Comparison of ENCODE assay signal across 1 cellular context in genomic region chr1:162384601-162385279, GRCh38.
TF ChIP-seq lines count a peak whose summit lies in the region.

No MANE protein-coding gene starts in this region.

TF ChIP-seq in K562, 482 proteins besides CTCF, POLR2A, EP300 and RAD21:
- no peak for TF ChIP-seq ESRRA (IDR thresholded peaks at IDR 0.05; ENCODE audit: borderline replicate concordance, low read depth)
- TF ChIP-seq NEUROD1 (IDR thresholded peaks at IDR 0.05; ENCODE audit: borderline replicate concordance, low read depth, low read length, partially characterized antibody) = peak; percentile 16
